In the genomic region with DNA sequence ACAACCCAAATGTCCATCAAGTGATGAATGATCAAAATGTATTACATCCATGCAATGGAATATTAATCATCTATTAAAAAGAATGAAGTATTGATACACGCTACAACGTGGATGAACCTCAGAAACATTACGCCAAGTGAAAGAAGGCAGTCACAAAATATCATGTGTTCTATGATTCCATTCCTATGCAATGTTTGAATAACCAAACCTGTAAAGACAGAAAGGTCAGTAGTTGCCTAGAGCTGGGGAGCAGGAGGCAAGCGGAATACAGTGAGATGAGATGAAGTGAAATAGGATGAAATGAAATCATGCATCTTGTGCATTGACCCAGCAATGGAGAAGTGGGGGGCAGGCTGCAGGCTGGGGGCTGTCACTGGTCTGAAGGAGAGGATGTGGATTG, we compare ENCODE assay signal across 15 cellular contexts. TPM values are rescaled to one million over a fixed set of nuclear protein-coding genes. Genes with fewer than 3 reads are reported as not detected.
DNase-seq lines count a peak whose midpoint lies in the region; ATAC-seq and TF ChIP-seq lines count a peak whose summit lies in the region.
"Had no signal": no experiment of that assay in that cellular context is flagged by ENCODE, and none has a peak within 500 bp of the region (broad histone marks: within the 10 kb centered on the region; RNA-seq: fewer than 3 reads in every experiment).

No MANE protein-coding gene starts in this region.

- H2AFZ ChIP-seq in mammary epithelial cell (ENCODE audit: low read depth, low read length), result peak overlapping the region; percentile 64

- no peak for DNase-seq in activated CD8-positive, alpha-beta memory T cell treated with anti-CD3 and anti-CD28 coated beads, Interleukin-2, amount 10 ng/mL, durations not matched to agents 7 days and 5 days
- DNase-seq in activated CD8-positive, alpha-beta memory T cell treated with anti-CD3 and anti-CD28 coated beads, Interleukin-2, amount 50 U/mL, for 4 hours, result no peak
- DNase-seq in NCI-H226 (peak; percentile 14), mammary epithelial cell (peak; percentile 43), COR-L47 (lab: John Stamatoyannopoulos, UW) (no peak), nucleus accumbens (lab: John Stamatoyannopoulos, UW) (no peak), tibial artery (no peak)
- no peak for DNase-seq in natural killer cell treated with Interleukin-12 subunit alpha and Interleukin-12 subunit beta and Interleukin-15 and Interleukin-18, amount 100 ng/mL, for 72 hours (ENCODE audit: low spot score)
- DNase-seq: dermis blood vessel endothelial cell, Karpas-422, NCI-H1436 treated with DMSO at 0.1 percent for 48 hours, NCI-H345, retina, transverse colon had no signal

- peak overlapping the region; percentile 54 for H3K4me2 ChIP-seq in mammary epithelial cell (ENCODE audit: insufficient read depth, low read depth, low read length)

- no TSS peak for BruUV-seq in mammary epithelial cell (replicated peaks; lab: Mats Ljungman, UMichigan)

- H3K4me1 Mint-ChIP-seq in activated CD8-positive, alpha-beta memory T cell treated with anti-CD3 and anti-CD28 coated beads, Interleukin-2, amount 10 ng/mL, durations not matched to agents 7 days and 5 days, result peaks cover 87% of the 10 kb centered on the region
- peaks cover 42 to 52% of the 10 kb centered on the region in 2 donors for H3K4me1 Mint-ChIP-seq in natural killer cell treated with Interleukin-12 subunit alpha and Interleukin-12 subunit beta and Interleukin-15 and Interleukin-18, amount 100 ng/mL, for 72 hours (ENCODE audit: low read depth in 2 of 2)

- no peaks in the 10 kb centered on the region for H3K9me3 Mint-ChIP-seq in activated CD8-positive, alpha-beta memory T cell treated with anti-CD3 and anti-CD28 coated beads, Interleukin-2, amount 10 ng/mL, durations not matched to agents 7 days and 5 days (ENCODE audit: low read depth)
- no peaks in the 10 kb centered on the region for H3K9me3 Mint-ChIP-seq in natural killer cell treated with Interleukin-12 subunit alpha and Interleukin-12 subunit beta and Interleukin-15 and Interleukin-18, amount 100 ng/mL, for 72 hours

- intact Hi-C loops in mammary epithelial cell (cut with micrococcal nuclease) (no loop called here), tibial artery (cut with DNase I; ENCODE audit: low total_unique reads) (no loop called here)

- WGBS in mammary epithelial cell (ENCODE audit: low coverage, missing lambda C conversion rate), result 51% methylated on average over 4 of the region's 4 CpGs

- peaks cover 6% of the 10 kb centered on the region for H3K36me3 Mint-ChIP-seq in activated CD8-positive, alpha-beta memory T cell treated with anti-CD3 and anti-CD28 coated beads, Interleukin-2, amount 10 ng/mL, durations not matched to agents 7 days and 5 days
- no peaks in the 10 kb centered on the region for H3K36me3 Mint-ChIP-seq in natural killer cell treated with Interleukin-12 subunit alpha and Interleukin-12 subunit beta and Interleukin-15 and Interleukin-18, amount 100 ng/mL, for 72 hours

- no peaks in the 10 kb centered on the region for H3K27me3 Mint-ChIP-seq in activated CD8-positive, alpha-beta memory T cell treated with anti-CD3 and anti-CD28 coated beads, Interleukin-2, amount 10 ng/mL, durations not matched to agents 7 days and 5 days
- H3K27me3 Mint-ChIP-seq in natural killer cell treated with Interleukin-12 subunit alpha and Interleukin-12 subunit beta and Interleukin-15 and Interleukin-18, amount 100 ng/mL, for 72 hours, result peaks cover 6 to 10% of the 10 kb centered on the region in 2 donors

- no peaks in the 10 kb centered on the region for H4K20me1 ChIP-seq in mammary epithelial cell (ENCODE audit: insufficient read depth, low read length)

- peak overlapping the region; percentile 15 for H3K9ac ChIP-seq in mammary epithelial cell (ENCODE audit: insufficient read depth, low read length)

- H3K36me3 ChIP-seq in mammary epithelial cell (ENCODE audit: insufficient read depth, low read length) (no peaks in the 10 kb centered on the region), tibial artery (no peaks in the 10 kb centered on the region)
- H3K36me3 ChIP-seq: transverse colon had no signal

- H3K79me2 ChIP-seq in mammary epithelial cell (ENCODE audit: insufficient read depth, low read length), result no peaks in the 10 kb centered on the region

- dilution Hi-C loops in mammary epithelial cell (cut with HindIII; ENCODE audit: low sequenced_read_pairs), result no loop called here

- H3K4me3 Mint-ChIP-seq in activated CD8-positive, alpha-beta memory T cell treated with anti-CD3 and anti-CD28 coated beads, Interleukin-2, amount 10 ng/mL, durations not matched to agents 7 days and 5 days, result no peak overlapping the region
- peak overlapping the region; percentile 4 for H3K4me3 Mint-ChIP-seq in natural killer cell treated with Interleukin-12 subunit alpha and Interleukin-12 subunit beta and Interleukin-15 and Interleukin-18, amount 100 ng/mL, for 72 hours

- H3K4me1 ChIP-seq in mammary epithelial cell (ENCODE audit: insufficient read depth, low read length) (peaks cover 54% of the 10 kb centered on the region), tibial artery (peaks cover 0 to 43% (median 29%) of the 10 kb centered on the region in 4 donors)

- H3K27me3 ChIP-seq in mammary epithelial cell (ENCODE audit: insufficient read depth, low read length), result no peaks in the 10 kb centered on the region
- no peaks in the 10 kb centered on the region for H3K27me3 ChIP-seq in tibial artery

- TF ChIP-seq CTCF in mammary epithelial cell (conservative IDR thresholded peaks at IDR 0.05 in 1 of 2, IDR thresholded peaks at IDR 0.05 in 1 of 2; ENCODE audit: extremely low read depth in 1 of 2, insufficient read depth in 1 of 2, low read depth in 1 of 2, low read length in 2 of 2), result no peak
- no peak for TF ChIP-seq CTCF in tibial artery (IDR thresholded peaks at IDR 0.05)

- H3K27ac Mint-ChIP-seq in activated CD8-positive, alpha-beta memory T cell treated with anti-CD3 and anti-CD28 coated beads, Interleukin-2, amount 10 ng/mL, durations not matched to agents 7 days and 5 days, result peak overlapping the region; percentile 2
- no peak overlapping the region for H3K27ac Mint-ChIP-seq in natural killer cell treated with Interleukin-12 subunit alpha and Interleukin-12 subunit beta and Interleukin-15 and Interleukin-18, amount 100 ng/mL, for 72 hours

- no peaks in the 10 kb centered on the region for H3K9me3 ChIP-seq in mammary epithelial cell (replicated peaks; ENCODE audit: insufficient read depth, low read length)
- H3K9me3 ChIP-seq in tibial artery, result no peaks in the 10 kb centered on the region
- H3K9me3 ChIP-seq: transverse colon had no signal

- no peak overlapping the region for H3K4me3 ChIP-seq in mammary epithelial cell (replicated peaks in 1 of 3; ENCODE audit: insufficient read depth in 1 of 3, low read depth in 2 of 3, low read length in 3 of 3)
- H3K4me3 ChIP-seq in tibial artery, result no peak overlapping the region
- H3K4me3 ChIP-seq: transverse colon had no signal

- CTCF ChIA-PET in activated CD8-positive, alpha-beta memory T cell treated with anti-CD3 and anti-CD28 coated beads, Interleukin-2, amount 10 ng/mL, durations not matched to agents 7 days and 5 days (lab: Charles Lee), result interaction anchor here (9.1 to 10.7 kb wide), 2 partner anchors 11 to 44 kb away, joined by 41 to 80 read pairs; no protein-coding TSS in a partner anchor
- CTCF ChIA-PET in mammary epithelial cell (lab: Charles Lee; ENCODE audit: low non-redundant PET), result no interaction called here

- H3K27ac ChIP-seq in mammary epithelial cell (ENCODE audit: insufficient read depth, low read depth, low read length) (peak overlapping the region; percentile 62), tibial artery (no peak overlapping the region)
- H3K27ac ChIP-seq: transverse colon had no signal

- in situ Hi-C loops in mammary epithelial cell (cut with MboI; ENCODE audit: low sequenced_read_pairs in 2 of 2), result no loop called here

- no peak for ATAC-seq in activated CD8-positive, alpha-beta memory T cell treated with anti-CD3 and anti-CD28 coated beads, Interleukin-2, amount 10 ng/mL, durations not matched to agents 7 days and 5 days
- no peak for ATAC-seq in natural killer cell treated with Interleukin-12 subunit alpha and Interleukin-12 subunit beta and Interleukin-15 and Interleukin-18, amount 100 ng/mL, for 72 hours

RNA-seq across cellular contexts. Expression of gene COL6A3, which starts 17.9 kb away (rescaled TPM):
- total RNA-seq in activated CD8-positive, alpha-beta memory T cell treated with anti-CD3 and anti-CD28 coated beads, Interleukin-2, amount 10 ng/mL, durations not matched to agents 7 days and 5 days, result 1 to 10 TPM in 1 of 2 experiments, under 1 TPM in 1; 0.53 to 1.5 TPM
- 1 to 10 TPM in 1 of 2 donors, under 1 TPM in 1; 0.14 to 7.2 TPM for total RNA-seq in mammary epithelial cell
- 0.16 TPM for polyA plus RNA-seq in mammary epithelial cell
- polyA minus RNA-seq in mammary epithelial cell, result 0.57 TPM
- total RNA-seq in natural killer cell treated with Interleukin-12 subunit alpha and Interleukin-12 subunit beta and Interleukin-15 and Interleukin-18, amount 100 ng/mL, for 72 hours, result under 1 TPM in 1 of 2 donors, not detected in 1; 0.11 TPM

RNA-seq across cellular contexts. Expression of gene MLPH, which starts 55.2 kb away (rescaled TPM):
- not detected for total RNA-seq in activated CD8-positive, alpha-beta memory T cell treated with anti-CD3 and anti-CD28 coated beads, Interleukin-2, amount 10 ng/mL, durations not matched to agents 7 days and 5 days
- 1 to 10 TPM; 2.8 to 7.2 TPM for total RNA-seq in mammary epithelial cell
- 16.1 TPM for polyA plus RNA-seq in mammary epithelial cell
- polyA minus RNA-seq in mammary epithelial cell, result 24.1 TPM
- not detected for total RNA-seq in natural killer cell treated with Interleukin-12 subunit alpha and Interleukin-12 subunit beta and Interleukin-15 and Interleukin-18, amount 100 ng/mL, for 72 hours
- polyA plus RNA-seq: neural cell had no signal

Comparison
In these comparisons a context has a peak if more than half of its experiments do, and no peak if none do; other contexts are left out.
1. DNase-seq: peak in NCI-H226 (single experiment) and mammary epithelial cell (single experiment); none in activated CD8-positive, alpha-beta memory T cell treated with anti-CD3 and anti-CD28 coated beads, Interleukin-2, amount 10 ng/mL, durations not matched to agents 7 days and 5 days (single experiment), activated CD8-positive, alpha-beta memory T cell treated with anti-CD3 and anti-CD28 coated beads, Interleukin-2, amount 50 U/mL, for 4 hours (single experiment), natural killer cell treated with Interleukin-12 subunit alpha and Interleukin-12 subunit beta and Interleukin-15 and Interleukin-18, amount 100 ng/mL, for 72 hours (single experiment), COR-L47 (single experiment), nucleus accumbens (0 of 56) and tibial artery (0 of 2).